Comparison of ENCODE assay signal across 17 cellular contexts in genomic region chr7:22195402-22195801, GRCh38.
DNase-seq lines count a peak whose midpoint lies in the region; ATAC-seq, FAIRE-seq and TF ChIP-seq lines count a peak whose summit lies in the region.
"Had no signal": no experiment of that assay in that cellular context is flagged by ENCODE, and none has a peak within 500 bp of the region (broad histone marks: within the 10 kb centered on the region; RNA-seq: fewer than 3 reads in every experiment).

No MANE protein-coding gene starts in this region.

- TF ChIP-seq CTCF in endothelial cell (IDR thresholded peaks at IDR 0.05; ENCODE audit: unreplicated experiment) (no peak), neural progenitor cell (IDR thresholded peaks at IDR 0.05) (no peak), SK-N-SH (IDR thresholded peaks at IDR 0.05) (no peak), osteoblast (IDR thresholded peaks at IDR 0.05; ENCODE audit: extremely low read depth, low read depth, low read length) (no peak)

- H3K4me3 ChIP-seq in neural progenitor cell (no peak overlapping the region), SK-N-SH (ENCODE audit: low read depth in 2 of 2, low read length in 1 of 2) (no peak overlapping the region), osteoblast (ENCODE audit: insufficient read depth, low read length) (no peak overlapping the region)

- H3K27me3 Mint-ChIP-seq in endothelial cell (ENCODE audit: unreplicated experiment), result peaks cover 5% of the 10 kb centered on the region
- H3K27me3 Mint-ChIP-seq in neural progenitor cell (ENCODE audit: insufficient read depth, low read depth), result peaks cover 5% of the 10 kb centered on the region
- H3K27me3 Mint-ChIP-seq: IgD-negative memory B cell had no signal

- H3K9me3 Mint-ChIP-seq in endothelial cell (ENCODE audit: unreplicated experiment), result no peaks in the 10 kb centered on the region
- H3K9me3 Mint-ChIP-seq in neural progenitor cell, result no peaks in the 10 kb centered on the region
- H3K9me3 Mint-ChIP-seq: IgD-negative memory B cell had no signal

- H3K9ac ChIP-seq in neural progenitor cell (no peak overlapping the region), SK-N-SH (no peak overlapping the region)

- H3K9me3 ChIP-seq in neural progenitor cell (ENCODE audit: low read depth) (no peaks in the 10 kb centered on the region), SK-N-SH (no peaks in the 10 kb centered on the region), osteoblast (ENCODE audit: low read depth, low read length) (no peaks in the 10 kb centered on the region)

- no peaks in the 10 kb centered on the region for H3K27me3 ChIP-seq in neural progenitor cell
- H3K27me3 ChIP-seq in SK-N-SH (ENCODE audit: insufficient read depth), result no peaks in the 10 kb centered on the region
- no peaks in the 10 kb centered on the region for H3K27me3 ChIP-seq in osteoblast (ENCODE audit: insufficient read depth, low read length)

- H3F3A ChIP-seq in neural progenitor cell (ENCODE audit: low read depth) (peaks cover 25% of the 10 kb centered on the region), SK-N-SH (replicated peaks; ENCODE audit: insufficient read depth) (no peaks in the 10 kb centered on the region)

- H3K4me1 Mint-ChIP-seq in endothelial cell (ENCODE audit: unreplicated experiment) (peaks cover 70% of the 10 kb centered on the region), neural progenitor cell (peaks cover 65% of the 10 kb centered on the region)
- H3K4me1 Mint-ChIP-seq: CD4-positive, CD25-positive, alpha-beta regulatory T cell; IgD-negative memory B cell had no signal

- no peak for TF ChIP-seq EP300 in SK-N-SH (IDR thresholded peaks at IDR 0.05; ENCODE audit: borderline replicate concordance in 1 of 2, low read depth in 1 of 2, low read length in 1 of 2)

- no peak for TF ChIP-seq RAD21 in SK-N-SH (IDR thresholded peaks at IDR 0.05; ENCODE audit: low read length)

- H3K36me3 Mint-ChIP-seq in endothelial cell (ENCODE audit: low read depth, unreplicated experiment), result peaks cover 54% of the 10 kb centered on the region
- H3K36me3 Mint-ChIP-seq in neural progenitor cell, result no peaks in the 10 kb centered on the region
- H3K36me3 Mint-ChIP-seq: CD4-positive, CD25-positive, alpha-beta regulatory T cell; IgD-negative memory B cell had no signal

- no peak overlapping the region for H3K4me3 Mint-ChIP-seq in endothelial cell (ENCODE audit: unreplicated experiment)
- H3K4me3 Mint-ChIP-seq in neural progenitor cell, result no peak overlapping the region
- H3K4me3 Mint-ChIP-seq: CD4-positive, CD25-positive, alpha-beta regulatory T cell; IgD-negative memory B cell had no signal

- H4K20me1 ChIP-seq in neural progenitor cell (ENCODE audit: low read depth) (no peaks in the 10 kb centered on the region), SK-N-SH (ENCODE audit: insufficient read depth) (no peaks in the 10 kb centered on the region), osteoblast (ENCODE audit: insufficient read depth, low read length) (no peaks in the 10 kb centered on the region)

- H3K27ac Mint-ChIP-seq in endothelial cell (ENCODE audit: unreplicated experiment), result peak overlapping the region; percentile 21
- H3K27ac Mint-ChIP-seq in neural progenitor cell, result no peak overlapping the region
- H3K27ac Mint-ChIP-seq: CD4-positive, CD25-positive, alpha-beta regulatory T cell; IgD-negative memory B cell had no signal

- WGBS in SK-N-SH (ENCODE audit: low lambda C conversion rate), result 78% methylated on average over 7 of the region's 7 CpGs

- DNase-seq in GM19239 (ENCODE audit: insufficient read length, low spot score) (no peak), NCI-H2171 (lab: John Stamatoyannopoulos, UW) (peak; percentile 10), endothelial cell (ENCODE audit: low spot score) (no peak), neural progenitor cell (ENCODE audit: low spot score) (no peak), SK-N-SH (no peak), T-helper 1 cell (no peak), osteoblast (ENCODE audit: insufficient read length, low spot score, missing footprints) (no peak)
- DNase-seq: CD4-positive, CD25-positive, alpha-beta regulatory T cell; EL; GF-D8; NCI-H187 treated with DMSO at 0.1 percent for 48 hours; SIG-M5 had no signal

- H3K36me3 ChIP-seq in neural progenitor cell (no peaks in the 10 kb centered on the region), SK-N-SH (replicated peaks in 1 of 2; ENCODE audit: control insufficient read depth in 1 of 2, insufficient read depth in 2 of 2, low read length in 1 of 2) (peaks cover 0 to 4% of the 10 kb centered on the region in 2 experiments), osteoblast (ENCODE audit: insufficient read depth, low read length) (no peaks in the 10 kb centered on the region)

- no peaks in the 10 kb centered on the region for H3K9me2 ChIP-seq in SK-N-SH

- FAIRE-seq in GM19239 (lab: Jason Lieb, UNC), result peak; percentile 45
- FAIRE-seq: H54 had no signal

- CTCF ChIA-PET in SK-N-SH (lab: Yijun Ruan, JAX), result interaction anchor here (0.8 to 3.0 kb wide), 2 partner anchors 11 to 86 kb away, joined by 3 to 10 read pairs; no protein-coding TSS in a partner anchor

- H3K27ac ChIP-seq in neural progenitor cell, result no peak overlapping the region
- H3K27ac ChIP-seq in SK-N-SH (ENCODE audit: low read depth in 2 of 2, low read length in 1 of 2), result no peak overlapping the region
- H3K27ac ChIP-seq in osteoblast (ENCODE audit: low read depth, low read length), result no peak overlapping the region

- H2AFZ ChIP-seq in neural progenitor cell (replicated peaks), result no peak overlapping the region
- H2AFZ ChIP-seq in SK-N-SH (ENCODE audit: low read depth), result no peak overlapping the region
- H2AFZ ChIP-seq in osteoblast (ENCODE audit: low read length), result no peak overlapping the region

- no peaks in the 10 kb centered on the region for H3K79me2 ChIP-seq in neural progenitor cell (ENCODE audit: low read depth)
- H3K79me2 ChIP-seq in SK-N-SH (ENCODE audit: insufficient read depth), result no peaks in the 10 kb centered on the region
- no peaks in the 10 kb centered on the region for H3K79me2 ChIP-seq in osteoblast (ENCODE audit: insufficient read depth, low read length)

- H3K4me2 ChIP-seq in neural progenitor cell (peak overlapping the region; percentile 76), SK-N-SH (no peak overlapping the region), osteoblast (ENCODE audit: insufficient read depth, low read length) (no peak overlapping the region)

- ATAC-seq in HG03342 (IDR thresholded peaks at IDR 0.05; ENCODE audit: unreplicated experiment), result no peak
- ATAC-seq: Panc1, SK-N-SH treated with all-trans-retinoic acid at 6 μM for 48 hours had no signal

- H3K4me1 ChIP-seq in neural progenitor cell (peaks cover 38% of the 10 kb centered on the region), SK-N-SH (ENCODE audit: control insufficient read depth in 1 of 2, insufficient read depth in 2 of 2, low read depth in 1 of 2, low read length in 1 of 2) (peaks cover 0 to 4% of the 10 kb centered on the region in 2 experiments; a peak in 1 of 4 replicates), osteoblast (ENCODE audit: insufficient read depth, low read length) (no peaks in the 10 kb centered on the region)

- POLR2A ChIA-PET in SK-N-SH (lab: Yijun Ruan, JAX), result no interaction called here

TF ChIP-seq in SK-N-SH, 30 proteins besides CTCF, POLR2A, EP300 and RAD21:
- no peak for TF ChIP-seq EZH2phosphoT487 (IDR thresholded peaks at IDR 0.05; ENCODE audit: borderline replicate concordance, low read depth)
- TF ChIP-seq RXRA (IDR thresholded peaks at IDR 0.05; ENCODE audit: borderline replicate concordance, low read depth), result no peak
- TF ChIP-seq, protein P1, sequence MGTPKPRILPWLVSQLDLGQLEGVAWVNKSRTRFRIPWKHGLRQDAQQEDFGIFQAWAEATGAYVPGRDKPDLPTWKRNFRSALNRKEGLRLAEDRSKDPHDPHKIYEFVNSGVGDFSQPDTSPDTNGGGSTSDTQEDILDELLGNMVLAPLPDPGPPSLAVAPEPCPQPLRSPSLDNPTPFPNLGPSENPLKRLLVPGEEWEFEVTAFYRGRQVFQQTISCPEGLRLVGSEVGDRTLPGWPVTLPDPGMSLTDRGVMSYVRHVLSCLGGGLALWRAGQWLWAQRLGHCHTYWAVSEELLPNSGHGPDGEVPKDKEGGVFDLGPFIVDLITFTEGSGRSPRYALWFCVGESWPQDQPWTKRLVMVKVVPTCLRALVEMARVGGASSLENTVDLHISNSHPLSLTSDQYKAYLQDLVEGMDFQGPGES (IDR thresholded peaks at IDR 0.05; ENCODE audit: low read depth, low read length), result no peak
- no peak for TF ChIP-seq NFIC (IDR thresholded peaks at IDR 0.05; ENCODE audit: borderline replicate concordance)
- TF ChIP-seq SIN3A (IDR thresholded peaks at IDR 0.05; ENCODE audit: borderline replicate concordance, low read depth, low read length), result no peak
- TF ChIP-seq RCOR1 (IDR thresholded peaks at IDR 0.05; ENCODE audit: low read length), result no peak
- no peak for TF ChIP-seq POLR2AphosphoS5 (IDR thresholded peaks at IDR 0.05; ENCODE audit: low read depth, low read length)
- TF ChIP-seq GATA2 (CRISPR knock-in tag; IDR thresholded peaks at IDR 0.05), result no peak
